12 cellular contexts compared by ENCODE assay signal in genomic region chr18:77096936-77097886, GRCh38. TPM values are rescaled to one million over a fixed set of nuclear protein-coding genes. Genes with fewer than 3 reads are reported as not detected.
DNase-seq lines count a peak whose midpoint lies in the region; ATAC-seq, FAIRE-seq and TF ChIP-seq lines count a peak whose summit lies in the region.
"Had no signal": no experiment of that assay in that cellular context is flagged by ENCODE, and none has a peak within 500 bp of the region (broad histone marks: within the 10 kb centered on the region; RNA-seq: fewer than 3 reads in every experiment).

No MANE protein-coding gene starts in this region.

- H3K27me3 ChIP-seq in neural progenitor cell, result no peaks in the 10 kb centered on the region
- H3K27me3 ChIP-seq: foreskin keratinocyte, Peyer's patch had no signal

- no peaks in the 10 kb centered on the region for H4K20me1 ChIP-seq in neural progenitor cell (ENCODE audit: low read depth)

- no peak overlapping the region for H3K4me3 ChIP-seq in neural progenitor cell
- H3K4me3 ChIP-seq: Peyer's patch had no signal

- peak overlapping the region; percentile 32 for H3K4me2 ChIP-seq in neural progenitor cell
- H3K4me2 ChIP-seq: KMS-11 had no signal

- no peak overlapping the region for H2AFZ ChIP-seq in neural progenitor cell (replicated peaks)

- DNase-seq in GM12891 (ENCODE audit: insufficient read length, low spot score) (no peak), NCI-H1105 treated with DMSO at 0.1 percent for 48 hours (lab: John Stamatoyannopoulos, UW) (peak; percentile 15), neural progenitor cell (ENCODE audit: low spot score) (no peak), SW 1271 (lab: John Stamatoyannopoulos, UW) (no peak), G401 (ENCODE audit: low spot score) (no peak), foreskin melanocyte (no peak)
- no peak for DNase-seq in activated naive CD8-positive, alpha-beta T cell treated with anti-CD3 and anti-CD28 coated beads, Interleukin-2, amount 50 U/mL, for 24 hours
- DNase-seq: activated CD4-positive, alpha-beta T cell treated with anti-CD3 and anti-CD28 coated beads for 4 hours; Peyer's patch had no signal

- peak; percentile 28 for FAIRE-seq in GM12891 (lab: Jason Lieb, UNC)
- FAIRE-seq: bronchial epithelial cell had no signal

- no peaks in the 10 kb centered on the region for H3K9me3 ChIP-seq in neural progenitor cell (ENCODE audit: low read depth)
- H3K9me3 ChIP-seq: Peyer's patch had no signal

- no peak overlapping the region for H3K4me3 Mint-ChIP-seq in activated naive CD8-positive, alpha-beta T cell treated with anti-CD3 and anti-CD28 coated beads, Interleukin-2, amount 50 U/mL, for 24 hours
- peak overlapping the region; percentile 55 for H3K4me3 Mint-ChIP-seq in neural progenitor cell

- in situ Hi-C loops in G401 (cut with HindIII; ENCODE audit: low sequenced_read_pairs), result no loop called here

- TF ChIP-seq POLR2A in GM12891 (IDR thresholded peaks at IDR 0.05; ENCODE audit: low read depth, low read length), result no peak

- H3K27me3 Mint-ChIP-seq in activated naive CD8-positive, alpha-beta T cell treated with anti-CD3 and anti-CD28 coated beads, Interleukin-2, amount 50 U/mL, for 24 hours, result no peaks in the 10 kb centered on the region
- H3K27me3 Mint-ChIP-seq in neural progenitor cell (ENCODE audit: insufficient read depth, low read depth), result peaks cover 11% of the 10 kb centered on the region

- peak overlapping the region; percentile 22 for H3K27ac Mint-ChIP-seq in activated naive CD8-positive, alpha-beta T cell treated with anti-CD3 and anti-CD28 coated beads, Interleukin-2, amount 50 U/mL, for 24 hours
- H3K27ac Mint-ChIP-seq in neural progenitor cell, result peak overlapping the region; percentile 89

- no peak for TF ChIP-seq CTCF in neural progenitor cell (IDR thresholded peaks at IDR 0.05)

- H3F3A ChIP-seq in neural progenitor cell (ENCODE audit: low read depth), result no peaks in the 10 kb centered on the region

- peaks cover 79% of the 10 kb centered on the region for H3K4me1 Mint-ChIP-seq in activated naive CD8-positive, alpha-beta T cell treated with anti-CD3 and anti-CD28 coated beads, Interleukin-2, amount 50 U/mL, for 24 hours
- peaks cover 41% of the 10 kb centered on the region for H3K4me1 Mint-ChIP-seq in neural progenitor cell

- H3K9me3 Mint-ChIP-seq in activated naive CD8-positive, alpha-beta T cell treated with anti-CD3 and anti-CD28 coated beads, Interleukin-2, amount 50 U/mL, for 24 hours, result no peaks in the 10 kb centered on the region
- no peaks in the 10 kb centered on the region for H3K9me3 Mint-ChIP-seq in neural progenitor cell

- H3K4me1 ChIP-seq in neural progenitor cell, result peaks cover 9% of the 10 kb centered on the region

- H3K79me2 ChIP-seq in neural progenitor cell (ENCODE audit: low read depth), result no peaks in the 10 kb centered on the region

- no peak overlapping the region for H3K9ac ChIP-seq in neural progenitor cell
- H3K9ac ChIP-seq: KMS-11 had no signal

- no peak for ATAC-seq in activated naive CD8-positive, alpha-beta T cell treated with anti-CD3 and anti-CD28 coated beads, Interleukin-2, amount 50 U/mL, for 24 hours
- ATAC-seq: foreskin keratinocyte had no signal

- H3K27ac ChIP-seq in neural progenitor cell, result no peak overlapping the region
- H3K27ac ChIP-seq: foreskin keratinocyte, KMS-11 had no signal

- peaks cover 31% of the 10 kb centered on the region for H3K36me3 Mint-ChIP-seq in activated naive CD8-positive, alpha-beta T cell treated with anti-CD3 and anti-CD28 coated beads, Interleukin-2, amount 50 U/mL, for 24 hours (ENCODE audit: low read depth)
- no peaks in the 10 kb centered on the region for H3K36me3 Mint-ChIP-seq in neural progenitor cell

- no peaks in the 10 kb centered on the region for H3K36me3 ChIP-seq in neural progenitor cell

TF ChIP-seq in GM12891, 5 proteins besides CTCF, POLR2A, EP300 and RAD21:
- TF ChIP-seq POU2F2 (IDR thresholded peaks at IDR 0.05; ENCODE audit: low read depth, low read length), result no peak
- no peak for TF ChIP-seq TAF1 (IDR thresholded peaks at IDR 0.05; ENCODE audit: low read depth, low read length)
- TF ChIP-seq POLR2AphosphoS5 (IDR thresholded peaks at IDR 0.05; ENCODE audit: low read depth, low read length), result no peak
- no peak for TF ChIP-seq PAX5 (IDR thresholded peaks at IDR 0.05; ENCODE audit: insufficient read depth, low read length, severe bottlenecking)
- TF ChIP-seq SPI1 (IDR thresholded peaks at IDR 0.05; ENCODE audit: low read depth, low read length), result no peak

RNA-seq across cellular contexts. Expression of gene MBP, which starts 35.4 kb away (rescaled TPM):
- polyA plus RNA-seq in GM12891 (2012; ENCODE audit: low read depth, missing spikeins), result 16.8 TPM
- 0.64 and 2.1 TPM in 2 replicates for total RNA-seq in neural progenitor cell (ENCODE audit: low replicate concordance)
- 1.3 and 3.4 TPM in 2 replicates for total RNA-seq in G401 (2014; rRNA removed; shearing (Covaris generic))
